In genomic region chr2:11332596-11332995, GRCh38 we compare ENCODE assay signal across 20 cellular contexts. TPM values are rescaled to one million over a fixed set of nuclear protein-coding genes. Genes with fewer than 3 reads are reported as not detected.
DNase-seq lines count a peak whose midpoint lies in the region; ATAC-seq, FAIRE-seq and TF ChIP-seq lines count a peak whose summit lies in the region.
"Had no signal": no experiment of that assay in that cellular context is flagged by ENCODE, and none has a peak within 500 bp of the region (broad histone marks: within the 10 kb centered on the region; RNA-seq: fewer than 3 reads in every experiment).

No MANE protein-coding gene starts in this region.

- CTCF ChIA-PET in HepG2 (lab: Yijun Ruan, JAX; ENCODE audit: low intra/inter-chr PET ratio, low total read pairs) = no interaction called here

- H3K4me3 ChIP-seq in HepG2 (replicated peaks in 1 of 3; ENCODE audit: insufficient read depth in 1 of 3, low read depth in 2 of 3, low read length in 3 of 3) (no peak overlapping the region), right lobe of liver (no peak overlapping the region), Karpas-422 (ENCODE audit: low read length) (no peak overlapping the region), subcutaneous abdominal adipose tissue (ENCODE audit: low read depth in 1 of 5, low read length in 5 of 5) (no peak overlapping the region)
- H3K4me3 ChIP-seq: GM12878, GM23338 had no signal

- peak overlapping the region; percentile 45 for H3K27ac Mint-ChIP-seq in chondrocyte (ENCODE audit: unreplicated experiment)
- H3K27ac Mint-ChIP-seq: GM23338, H9, HFFc6 had no signal

- in situ Hi-C loops in HepG2 (cut with HindIII; ENCODE audit: extremely low pct_ligation_motif_present, low pct_unique_long_range_greater_than_20kb) = no loop called here

- no peak overlapping the region for H3K4me3 Mint-ChIP-seq in chondrocyte (ENCODE audit: unreplicated experiment)
- H3K4me3 Mint-ChIP-seq: CD4-positive, alpha-beta memory T cell; GM23338; H9; HFFc6 had no signal

- no peak overlapping the region for H3K4me2 ChIP-seq in HepG2 (ENCODE audit: low read depth, low read length)
- H3K4me2 ChIP-seq in Karpas-422 (ENCODE audit: low read depth, low read length, poor library complexity, severe bottlenecking) = no peak overlapping the region
- H3K4me2 ChIP-seq: GM23338 had no signal

- H3K9me3 ChIP-seq in HepG2 (ENCODE audit: low read length) (no peaks in the 10 kb centered on the region), right lobe of liver (no peaks in the 10 kb centered on the region), Karpas-422 (ENCODE audit: low read length) (peaks cover 6% of the 10 kb centered on the region; the same call in 1 of the 2 replicates), subcutaneous abdominal adipose tissue (ENCODE audit: control insufficient read depth in 5 of 5, low read length in 5 of 5) (peaks cover 0 to 4% (median 0%) of the 10 kb centered on the region in 5 donors)

- H3K27ac ChIP-seq in HepG2 (ENCODE audit: extremely low read length, insufficient read depth, low read length) = no peak overlapping the region
- H3K27ac ChIP-seq in right lobe of liver = peak overlapping the region in 1 of 3 donors; percentile 14
- H3K27ac ChIP-seq in Karpas-422 (ENCODE audit: low read length) = no peak overlapping the region
- H3K27ac ChIP-seq in subcutaneous abdominal adipose tissue (ENCODE audit: low read depth, low read length) = peak overlapping the region; percentile 53

- WGBS in HepG2 (ENCODE audit: low lambda C conversion rate) = 95% methylated on average over 1 of the region's 1 CpG
- 100% methylated on average over 1 of the region's 1 CpG for WGBS in right lobe of liver (ENCODE audit: insufficient coverage, low coverage, low lambda C conversion rate, missing lambda C conversion rate)

- no peak overlapping the region for H2AFZ ChIP-seq in HepG2 (ENCODE audit: low read length)
- no peak overlapping the region for H2AFZ ChIP-seq in Karpas-422 (ENCODE audit: low read length)
- H2AFZ ChIP-seq: GM23338 had no signal

- BruUV-seq in HepG2 (replicated peaks; lab: Mats Ljungman, UMichigan) = no TSS peak

- peaks cover 83% of the 10 kb centered on the region for H3K4me1 ChIP-seq in HepG2 (ENCODE audit: insufficient read depth, low read length)
- peaks cover 0 to 34% (median 9%) of the 10 kb centered on the region in 4 donors for H3K4me1 ChIP-seq in right lobe of liver
- no peaks in the 10 kb centered on the region for H3K4me1 ChIP-seq in Karpas-422 (ENCODE audit: low read length)
- H3K4me1 ChIP-seq in subcutaneous abdominal adipose tissue (ENCODE audit: control insufficient read depth in 5 of 5, insufficient read depth in 5 of 5, low read length in 5 of 5) = peaks cover 0 to 28% (median 9%) of the 10 kb centered on the region in 5 donors

- no peak for TF ChIP-seq EP300 in HepG2 (IDR thresholded peaks at IDR 0.05; ENCODE audit: low read depth in 2 of 2, low read length in 2 of 2)
- TF ChIP-seq EP300 in HepG2 (CRISPR knock-in tag; IDR thresholded peaks at IDR 0.05; ENCODE audit: borderline replicate concordance) = no peak

- H3K27me3 Mint-ChIP-seq in chondrocyte (ENCODE audit: low read depth) = no peaks in the 10 kb centered on the region
- H3K27me3 Mint-ChIP-seq: CD4-positive, alpha-beta memory T cell had no signal

- ATAC-seq in HepG2 (no peak), right lobe of liver (no peak), GM18907 (IDR thresholded peaks at IDR 0.05; ENCODE audit: unreplicated experiment) (no peak), HG03432 (IDR thresholded peaks at IDR 0.05; ENCODE audit: unreplicated experiment) (no peak)
- ATAC-seq: GM12878, GM23338, HCT116 had no signal

- H3K9me2 ChIP-seq in Karpas-422 (replicated peaks; ENCODE audit: insufficient read depth, low read length) = no peaks in the 10 kb centered on the region

- peaks cover 9% of the 10 kb centered on the region for H3K9me3 Mint-ChIP-seq in chondrocyte (ENCODE audit: low read depth)
- H3K9me3 Mint-ChIP-seq: HFFc6 had no signal

- H3K9ac ChIP-seq in HepG2 (ENCODE audit: insufficient read depth, low read depth, low read length) (no peak overlapping the region), Karpas-422 (ENCODE audit: low read length) (no peak overlapping the region), subcutaneous abdominal adipose tissue (ENCODE audit: low read length in 5 of 5) (no peak overlapping the region)

- no peak for TF ChIP-seq RAD21 in HepG2 (CRISPR knock-in tag; IDR thresholded peaks at IDR 0.05)

- intact Hi-C loops in HepG2 (cut with micrococcal nuclease; ENCODE audit: unreplicated experiment) (no loop called here), right lobe of liver (cut with DNase I) (no loop called here)

- no peaks in the 10 kb centered on the region for H3K27me3 ChIP-seq in HepG2 (ENCODE audit: control insufficient read depth in 1 of 2, insufficient read depth in 2 of 2, low read length in 2 of 2)
- no peaks in the 10 kb centered on the region for H3K27me3 ChIP-seq in right lobe of liver
- H3K27me3 ChIP-seq in Karpas-422 (ENCODE audit: low read length) = no peaks in the 10 kb centered on the region
- H3K27me3 ChIP-seq in subcutaneous abdominal adipose tissue (ENCODE audit: control insufficient read depth in 5 of 5, insufficient read depth in 4 of 5, low read length in 5 of 5) = no peaks in the 10 kb centered on the region

- H4K20me1 ChIP-seq in HepG2 (ENCODE audit: insufficient read depth, low read length) = peaks cover 93% of the 10 kb centered on the region
- H4K20me1 ChIP-seq in Karpas-422 (ENCODE audit: insufficient read depth, low read depth, low read length) = peaks cover 22% of the 10 kb centered on the region

- H3K36me3 Mint-ChIP-seq in chondrocyte (ENCODE audit: low read depth) = peaks cover 3% of the 10 kb centered on the region

- no peak for DNase-seq in HepG2 (ENCODE audit: low spot score)
- DNase-seq in right lobe of liver = no peak
- DNase-seq in Karpas-422 = peak; percentile 29
- no peak for DNase-seq in chondrocyte (ENCODE audit: low spot score)
- no peak for DNase-seq in NCI-H2029 treated with DMSO at 0.1 percent for 48 hours (lab: John Stamatoyannopoulos, UW)
- DNase-seq: C1 segment of cervical spinal cord; Calu3; CD4-positive, alpha-beta memory T cell; COR-L47; DMS79; EL; GDM1; H9; HFFc6 had no signal

- H3K4me1 Mint-ChIP-seq in chondrocyte (ENCODE audit: low read depth) = peaks cover 49% of the 10 kb centered on the region
- H3K4me1 Mint-ChIP-seq: GM23338 had no signal

- POLR2A ChIA-PET in HepG2 (lab: Yijun Ruan, JAX) = interaction anchor here (4.5 kb wide), 1 partner anchor 12 kb away, joined by 28 read pairs; the partner anchor contains the start of gene ROCK2

- H3K79me2 ChIP-seq in HepG2 (ENCODE audit: insufficient read depth, low read length) (peaks cover 94% of the 10 kb centered on the region), Karpas-422 (ENCODE audit: low read length) (peaks cover 15% of the 10 kb centered on the region; the same call in 1 of the 2 replicates)

- TF ChIP-seq CTCF in HepG2 (CRISPR knock-in tag; IDR thresholded peaks at IDR 0.05) = no peak
- TF ChIP-seq CTCF in right lobe of liver (IDR thresholded peaks at IDR 0.05) = no peak
- no peak for TF ChIP-seq CTCF in chondrocyte (IDR thresholded peaks at IDR 0.05)

- no peak for TF ChIP-seq POLR2A in HepG2 (IDR thresholded peaks at IDR 0.05; ENCODE audit: insufficient read depth in 1 of 2, low read depth in 2 of 2, low read length in 2 of 2)
- no peak for TF ChIP-seq POLR2A in right lobe of liver (IDR thresholded peaks at IDR 0.05)

- H3K36me3 ChIP-seq in HepG2 (replicated peaks in 1 of 2; ENCODE audit: control insufficient read depth in 1 of 2, insufficient read depth in 2 of 2, low read length in 2 of 2) = peaks cover 0 to 2% of the 10 kb centered on the region in 2 experiments; a peak in 2 of 5 replicates
- no peaks in the 10 kb centered on the region for H3K36me3 ChIP-seq in right lobe of liver
- H3K36me3 ChIP-seq in Karpas-422 (ENCODE audit: insufficient read depth, low read length) = no peaks in the 10 kb centered on the region
- peaks cover 0 to 2% (median 0%) of the 10 kb centered on the region in 5 donors for H3K36me3 ChIP-seq in subcutaneous abdominal adipose tissue (ENCODE audit: control insufficient read depth in 5 of 5, insufficient read depth in 5 of 5, low read length in 5 of 5)

- FAIRE-seq in HepG2 (lab: Jason Lieb, UNC) = no peak
- FAIRE-seq: GM12878 had no signal

TF ChIP-seq in HepG2, 621 proteins besides CTCF, POLR2A, EP300 and RAD21:
- TF ChIP-seq CREB1 (IDR thresholded peaks at IDR 0.05) = no peak
- TF ChIP-seq CREB1 (CRISPR knock-in tag; IDR thresholded peaks at IDR 0.05) = 0 out of 2 replicates have a peak, but pooled peaks have one; percentile 14
- TF ChIP-seq ATRX (CRISPR knock-in tag; IDR thresholded peaks at IDR 0.05; ENCODE audit: borderline replicate concordance) = no peak
- no peak for TF ChIP-seq RFX1 (IDR thresholded peaks at IDR 0.05)
TF ChIP-seq in HepG2: peak in this region for 1.

RNA-seq across cellular contexts. Expression of gene ROCK2, which starts 11.8 kb away (rescaled TPM):
- total RNA-seq in HepG2 (2016; rRNA removed; fragmentation: Illumina TruSeq; extraction: Trizol) (119 and 174 TPM in 2 replicates), right lobe of liver (10 to 100 TPM; 11.6 to 23.9 (median 19.8) TPM), chondrocyte (48.6 to 62.3 TPM (median 61.4 TPM) in 3 replicates)
- total RNA-seq in HepG2 (2016; cell fraction: cytosol; rRNA removed; fragmentation: Illumina TruSeq; extraction: Trizol; ENCODE audit: low read depth) = 13.0 and 13.5 TPM in 2 replicates
- total RNA-seq in HepG2 (2016; cell fraction: insoluble cytoplasmic fraction; rRNA removed; fragmentation: Illumina TruSeq; extraction: Trizol) = 112 and 164 TPM in 2 replicates
- total RNA-seq in HepG2 (2016; cell fraction: membrane; rRNA removed; fragmentation: Illumina TruSeq; extraction: Trizol) = 35.2 and 39.5 TPM in 2 replicates
- 134 and 149 TPM in 2 replicates for total RNA-seq in HepG2 (2016; cell fraction: nucleus; rRNA removed; fragmentation: Illumina TruSeq; extraction: Trizol)
- 31.9 and 38.1 TPM in 2 replicates for polyA plus RNA-seq in HepG2 (2011; rRNA removed)
- polyA plus RNA-seq in HepG2 (2011; cell fraction: cytosol; rRNA removed) = 14.6 and 24.9 TPM in 2 replicates
- 19.3 and 29.4 TPM in 2 replicates for polyA plus RNA-seq in HepG2 (2011; cell fraction: nucleus; rRNA removed)
- polyA plus RNA-seq in HepG2 (2012) = 62.4 and 98.0 TPM in 2 replicates
- 1.6 and 1.8 TPM in 2 replicates for polyA plus RNA-seq in HepG2 (2016; cell fraction: cytosol; fragmentation: Illumina TruSeq; extraction: Trizol; ENCODE audit: low read depth)
- 87.7 and 90.4 TPM in 2 replicates for polyA plus RNA-seq in HepG2 (2016; cell fraction: insoluble cytoplasmic fraction; fragmentation: Illumina TruSeq; extraction: Trizol; ENCODE audit: low read depth)
- 6.9 and 8.4 TPM in 2 replicates for polyA plus RNA-seq in HepG2 (2016; cell fraction: membrane; fragmentation: Illumina TruSeq; extraction: Trizol; ENCODE audit: low read depth)
- polyA plus RNA-seq in HepG2 (2016; cell fraction: nucleus; fragmentation: Illumina TruSeq; extraction: Trizol; ENCODE audit: insufficient read depth, low read depth) = 77.5 and 87.9 TPM in 2 replicates
- 17.3 and 25.8 TPM in 2 replicates for polyA minus RNA-seq in HepG2 (2011; rRNA and poly(A)+ RNA removed; ENCODE audit: low replicate concordance)
- 82.6 and 95.3 TPM in 2 replicates for polyA minus RNA-seq in HepG2 (2011; cell fraction: cytosol; rRNA and poly(A)+ RNA removed)
- polyA minus RNA-seq in HepG2 (2011; cell fraction: nucleus; rRNA and poly(A)+ RNA removed) = 275 and 284 TPM in 2 replicates
- total RNA-seq in Karpas-422 (2014; rRNA removed; shearing (Covaris generic); ENCODE audit: low replicate concordance) = 7.4 and 14.2 TPM in 2 replicates
